11 cellular contexts compared by ENCODE assay signal in the genomic region with DNA sequence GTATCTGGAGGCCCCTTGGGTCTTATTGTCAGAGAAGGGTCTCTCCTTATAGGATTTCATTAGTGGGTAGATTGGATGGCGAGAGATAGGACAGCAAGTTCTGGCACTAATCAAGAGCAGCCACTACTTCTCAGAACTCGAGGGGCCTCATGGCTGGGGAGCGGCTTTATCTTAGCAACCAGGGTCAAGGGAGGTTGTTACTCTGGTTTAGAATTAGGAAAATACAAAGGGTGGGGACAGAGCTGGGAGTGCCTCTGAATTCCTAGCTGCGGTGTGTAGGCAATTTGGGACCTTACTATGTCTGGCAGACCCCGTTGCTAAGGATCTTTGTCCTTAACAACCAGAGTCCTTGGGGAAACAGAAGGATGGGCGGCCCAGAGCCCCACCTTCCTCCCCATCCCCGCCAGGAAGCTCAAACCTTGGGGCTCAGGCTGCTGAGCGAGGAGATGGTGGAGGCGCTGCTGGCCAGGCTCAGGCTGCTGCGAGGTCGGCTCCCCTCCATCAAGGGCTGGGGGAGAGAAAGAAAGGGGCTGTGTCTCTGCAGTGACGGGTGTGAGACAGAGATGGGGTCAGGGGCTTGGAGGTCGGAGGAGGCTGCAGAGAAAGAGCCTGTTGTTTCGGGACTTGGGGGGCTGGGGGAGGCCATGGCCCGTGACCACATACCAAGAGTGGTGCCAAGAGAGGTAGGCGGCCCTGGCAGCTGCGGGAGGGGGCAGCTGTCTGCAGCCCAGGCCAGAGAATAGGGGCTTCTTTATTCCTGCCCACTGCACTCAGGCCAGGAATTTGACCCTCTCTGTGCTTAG. TPM values are rescaled to one million over a fixed set of nuclear protein-coding genes. Genes with fewer than 3 reads are reported as not detected.
DNase-seq lines count a peak whose midpoint lies in the region; ATAC-seq and TF ChIP-seq lines count a peak whose summit lies in the region.
"Had no signal": no experiment of that assay in that cellular context is flagged by ENCODE, and none has a peak within 500 bp of the region (broad histone marks: within the 10 kb centered on the region; RNA-seq: fewer than 3 reads in every experiment).

No MANE protein-coding gene starts in this region.

- H3K4me2 ChIP-seq in smooth muscle cell, result peak overlapping the region; percentile 83

- H3K79me2 ChIP-seq in smooth muscle cell (ENCODE audit: low read depth), result peaks cover 16% of the 10 kb centered on the region

- H3K9me3 Mint-ChIP-seq in HFFc6, result peaks cover 4% of the 10 kb centered on the region
- H3K9me3 Mint-ChIP-seq in brain, result peaks cover 0 to 2% (median 0%) of the 10 kb centered on the region in 5 experiments
- no peaks in the 10 kb centered on the region for H3K9me3 Mint-ChIP-seq in WTC11
- H3K9me3 Mint-ChIP-seq: memory B cell had no signal

- no peak overlapping the region for H3K9ac ChIP-seq in smooth muscle cell (ENCODE audit: low read depth)

- no peak for ATAC-seq in HG02678 (IDR thresholded peaks at IDR 0.05; ENCODE audit: unreplicated experiment)
- ATAC-seq in WTC11, result no peak
- no peak for ATAC-seq in HG03045 (IDR thresholded peaks at IDR 0.05; ENCODE audit: unreplicated experiment)

- peak overlapping the region; percentile 86 for H3K4me3 Mint-ChIP-seq in HFFc6
- peak overlapping the region in 4 of 5 experiments; percentile 66 to 91 (median 77) for H3K4me3 Mint-ChIP-seq in brain
- H3K4me3 Mint-ChIP-seq in WTC11, result no peak overlapping the region; the same call in 1 of the 2 replicates
- H3K4me3 Mint-ChIP-seq: memory B cell had no signal

- no peaks in the 10 kb centered on the region for H3K36me3 ChIP-seq in smooth muscle cell (ENCODE audit: low read depth)

- peak overlapping the region; percentile 39 for H3K4me3 ChIP-seq in smooth muscle cell

- 79% methylated on average over 14 of the region's 17 CpGs for WGBS in smooth muscle cell (ENCODE audit: low lambda C conversion rate)

- H3K27me3 Mint-ChIP-seq in HFFc6 (ENCODE audit: insufficient read depth) (peaks cover 6% of the 10 kb centered on the region), brain (peaks cover 3% of the 10 kb centered on the region), WTC11 (ENCODE audit: low read depth) (no peaks in the 10 kb centered on the region; the same call in 1 of the 2 replicates)

- peaks cover 28% of the 10 kb centered on the region for H3K4me1 Mint-ChIP-seq in HFFc6 (ENCODE audit: low read depth)
- peaks cover 34% of the 10 kb centered on the region for H3K4me1 Mint-ChIP-seq in brain
- peaks cover 22% of the 10 kb centered on the region for H3K4me1 Mint-ChIP-seq in WTC11

- H3K27ac ChIP-seq in smooth muscle cell (ENCODE audit: low read depth), result no peak overlapping the region

- H3K36me3 Mint-ChIP-seq in HFFc6 (ENCODE audit: low read depth) (peaks cover 11% of the 10 kb centered on the region), brain (peaks cover 8% of the 10 kb centered on the region), WTC11 (peaks cover 4% of the 10 kb centered on the region; the same call in 1 of the 2 replicates)

- H4K20me1 ChIP-seq in smooth muscle cell (ENCODE audit: low read depth), result no peaks in the 10 kb centered on the region

- POLR2A ChIA-PET in WTC11 (lab: Charles Lee), result no interaction called here

- TF ChIP-seq CTCF in HFFc6 (IDR thresholded peaks at IDR 0.05) (no peak), brain (conservative IDR thresholded peaks at IDR 0.05) (no peak), smooth muscle cell (IDR thresholded peaks at IDR 0.05; ENCODE audit: borderline replicate concordance, insufficient read depth, poor library complexity, severe bottlenecking) (no peak), WTC11 (IDR thresholded peaks at IDR 0.05) (no peak)

- H3K4me1 ChIP-seq in smooth muscle cell (ENCODE audit: low read depth), result peaks cover 21% of the 10 kb centered on the region

- no peaks in the 10 kb centered on the region for H3K9me3 ChIP-seq in smooth muscle cell (replicated peaks; ENCODE audit: low read depth)

- peaks cover 3% of the 10 kb centered on the region for H3F3A ChIP-seq in smooth muscle cell (ENCODE audit: low read depth)

- H3K27me3 ChIP-seq in smooth muscle cell (ENCODE audit: low read depth), result no peaks in the 10 kb centered on the region

- no peak overlapping the region for H2AFZ ChIP-seq in smooth muscle cell (ENCODE audit: low read depth)

- no peak for DNase-seq in HFFc6
- DNase-seq in left kidney (ENCODE audit: low read depth, low spot score), result peak; percentile 65
- no peak for DNase-seq in smooth muscle cell (lab: John Stamatoyannopoulos, UW; ENCODE audit: unreplicated experiment)
- DNase-seq in WTC11 (ENCODE audit: low spot score), result no peak
- DNase-seq in NOMO-1 treated with dmso at 0.1 percent for 144 hours (lab: John Stamatoyannopoulos, UW; ENCODE audit: unreplicated experiment), result no peak
- DNase-seq: activated CD4-positive, alpha-beta T cell treated with anti-CD3 and anti-CD28 coated beads, Interleukin-2, amount 50 U/mL, for 1 hour; NCI-H526 treated with DMSO at 0.1 percent for 48 hours had no signal

- peak overlapping the region; percentile 65 for H3K27ac Mint-ChIP-seq in HFFc6
- H3K27ac Mint-ChIP-seq in brain, result peak overlapping the region in 4 of 5 experiments; percentile 84 to 98 (median 92)
- no peak overlapping the region for H3K27ac Mint-ChIP-seq in WTC11
- H3K27ac Mint-ChIP-seq: memory B cell had no signal

- CTCF ChIA-PET in WTC11 (lab: Charles Lee), result interaction anchor here (1.0 to 2.3 kb wide), 2 partner anchors 24 to 103 kb away, joined by 3 to 9 read pairs; no protein-coding TSS in a partner anchor

TF ChIP-seq in WTC11, 78 proteins besides CTCF, POLR2A, EP300 and RAD21 (continues in another document):
- TF ChIP-seq, protein P1, sequence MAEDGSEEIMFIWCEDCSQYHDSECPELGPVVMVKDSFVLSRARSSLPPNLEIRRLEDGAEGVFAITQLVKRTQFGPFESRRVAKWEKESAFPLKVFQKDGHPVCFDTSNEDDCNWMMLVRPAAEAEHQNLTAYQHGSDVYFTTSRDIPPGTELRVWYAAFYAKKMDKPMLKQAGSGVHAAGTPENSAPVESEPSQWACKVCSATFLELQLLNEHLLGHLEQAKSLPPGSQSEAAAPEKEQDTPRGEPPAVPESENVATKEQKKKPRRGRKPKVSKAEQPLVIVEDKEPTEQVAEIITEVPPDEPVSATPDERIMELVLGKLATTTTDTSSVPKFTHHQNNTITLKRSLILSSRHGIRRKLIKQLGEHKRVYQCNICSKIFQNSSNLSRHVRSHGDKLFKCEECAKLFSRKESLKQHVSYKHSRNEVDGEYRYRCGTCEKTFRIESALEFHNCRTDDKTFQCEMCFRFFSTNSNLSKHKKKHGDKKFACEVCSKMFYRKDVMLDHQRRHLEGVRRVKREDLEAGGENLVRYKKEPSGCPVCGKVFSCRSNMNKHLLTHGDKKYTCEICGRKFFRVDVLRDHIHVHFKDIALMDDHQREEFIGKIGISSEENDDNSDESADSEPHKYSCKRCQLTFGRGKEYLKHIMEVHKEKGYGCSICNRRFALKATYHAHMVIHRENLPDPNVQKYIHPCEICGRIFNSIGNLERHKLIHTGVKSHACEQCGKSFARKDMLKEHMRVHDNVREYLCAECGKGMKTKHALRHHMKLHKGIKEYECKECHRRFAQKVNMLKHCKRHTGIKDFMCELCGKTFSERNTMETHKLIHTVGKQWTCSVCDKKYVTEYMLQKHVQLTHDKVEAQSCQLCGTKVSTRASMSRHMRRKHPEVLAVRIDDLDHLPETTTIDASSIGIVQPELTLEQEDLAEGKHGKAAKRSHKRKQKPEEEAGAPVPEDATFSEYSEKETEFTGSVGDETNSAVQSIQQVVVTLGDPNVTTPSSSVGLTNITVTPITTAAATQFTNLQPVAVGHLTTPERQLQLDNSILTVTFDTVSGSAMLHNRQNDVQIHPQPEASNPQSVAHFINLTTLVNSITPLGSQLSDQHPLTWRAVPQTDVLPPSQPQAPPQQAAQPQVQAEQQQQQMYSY (CRISPR knock-in tag; IDR thresholded peaks at IDR 0.05), result no peak
- no peak for TF ChIP-seq ZNF263 (CRISPR knock-in tag; IDR thresholded peaks at IDR 0.05; ENCODE audit: low read depth)
- TF ChIP-seq TP53 (CRISPR knock-in tag; IDR thresholded peaks at IDR 0.05), result no peak
- TF ChIP-seq FOXP1 (CRISPR knock-in tag; IDR thresholded peaks at IDR 0.05; ENCODE audit: borderline replicate concordance), result no peak
- no peak for TF ChIP-seq NR2C2 (CRISPR knock-in tag; IDR thresholded peaks at IDR 0.05)

RNA-seq across cellular contexts. Expression of a gene that starts 1.1 kb away (rescaled TPM):
- total RNA-seq in HFFc6 (2021; fragmentation: NEBNext Ultra II Directional; extraction: Animal tissue kit (Norgen Biotek cat#: 25700)), result 10 to 100 TPM in 4 of 6 experiments, 1 to 10 TPM in 2; 7.7 to 15.1 (median 13.2) TPM
- polyA plus RNA-seq in brain (ENCODE audit: insufficient read depth, low read depth, low replicate concordance), result 3.4 TPM
- total RNA-seq in smooth muscle cell, result 2.6 and 4.4 TPM in 2 replicates
- 32.6 and 39.2 TPM in 2 replicates for polyA plus RNA-seq in smooth muscle cell
- 14.8 to 17.7 TPM (median 16.8 TPM) in 3 replicates for total RNA-seq in WTC11 (2021)

RNA-seq across cellular contexts. Expression of a gene that starts 4.9 kb away (rescaled TPM):
- 10 to 100 TPM; 70.2 to 97.3 (median 89.6) TPM for total RNA-seq in HFFc6 (2021; fragmentation: NEBNext Ultra II Directional; extraction: Animal tissue kit (Norgen Biotek cat#: 25700))
- polyA plus RNA-seq in brain (ENCODE audit: insufficient read depth, low read depth, low replicate concordance), result 33.1 TPM
- total RNA-seq in smooth muscle cell, result 88.5 and 99.3 TPM in 2 replicates
- polyA plus RNA-seq in smooth muscle cell, result 339 and 357 TPM in 2 replicates
- total RNA-seq in WTC11 (2021), result 17.0 to 19.5 TPM (median 17.9 TPM) in 3 replicates

RNA-seq across cellular contexts. Expression of a gene that starts 31.0 kb away (rescaled TPM):
- total RNA-seq in HFFc6 (2021; fragmentation: NEBNext Ultra II Directional; extraction: Animal tissue kit (Norgen Biotek cat#: 25700)), result 1 to 10 TPM; 2.9 to 10.0 (median 8.9) TPM
- polyA plus RNA-seq in brain (ENCODE audit: insufficient read depth, low read depth, low replicate concordance) (44.7 TPM), smooth muscle cell (16.4 and 16.9 TPM in 2 replicates)
- total RNA-seq in smooth muscle cell (14.8 and 19.3 TPM in 2 replicates), WTC11 (2021) (11.4 to 18.2 TPM (median 17.0 TPM) in 3 replicates)

RNA-seq across cellular contexts. Expression of a gene that starts 31.2 kb away (rescaled TPM):
- under 1 TPM in 1 of 6 experiments, not detected in 5; 0.38 TPM for total RNA-seq in HFFc6 (2021; fragmentation: NEBNext Ultra II Directional; extraction: Animal tissue kit (Norgen Biotek cat#: 25700))
- polyA plus RNA-seq in brain (ENCODE audit: insufficient read depth, low read depth, low replicate concordance) (0.24 TPM), smooth muscle cell (1.2 and 1.8 TPM in 2 replicates)
- total RNA-seq in smooth muscle cell (0.18 TPM in 1 of 2 replicates, not detected in the other), WTC11 (2021) (3.1 to 5.6 TPM (median 3.9 TPM) in 3 replicates)

RNA-seq across cellular contexts. Expression of a gene that starts 32.8 kb away (rescaled TPM):
- 100 to 1,000 TPM; 129 to 160 (median 152) TPM for total RNA-seq in HFFc6 (2021; fragmentation: NEBNext Ultra II Directional; extraction: Animal tissue kit (Norgen Biotek cat#: 25700))
- polyA plus RNA-seq in brain (ENCODE audit: insufficient read depth, low read depth, low replicate concordance) (237 TPM), smooth muscle cell (292 and 329 TPM in 2 replicates)
- total RNA-seq in smooth muscle cell (146 and 221 TPM in 2 replicates), WTC11 (2021) (145 to 153 TPM (median 149 TPM) in 3 replicates)
